1 cellular context compared by ENCODE assay signal in the genomic region with DNA sequence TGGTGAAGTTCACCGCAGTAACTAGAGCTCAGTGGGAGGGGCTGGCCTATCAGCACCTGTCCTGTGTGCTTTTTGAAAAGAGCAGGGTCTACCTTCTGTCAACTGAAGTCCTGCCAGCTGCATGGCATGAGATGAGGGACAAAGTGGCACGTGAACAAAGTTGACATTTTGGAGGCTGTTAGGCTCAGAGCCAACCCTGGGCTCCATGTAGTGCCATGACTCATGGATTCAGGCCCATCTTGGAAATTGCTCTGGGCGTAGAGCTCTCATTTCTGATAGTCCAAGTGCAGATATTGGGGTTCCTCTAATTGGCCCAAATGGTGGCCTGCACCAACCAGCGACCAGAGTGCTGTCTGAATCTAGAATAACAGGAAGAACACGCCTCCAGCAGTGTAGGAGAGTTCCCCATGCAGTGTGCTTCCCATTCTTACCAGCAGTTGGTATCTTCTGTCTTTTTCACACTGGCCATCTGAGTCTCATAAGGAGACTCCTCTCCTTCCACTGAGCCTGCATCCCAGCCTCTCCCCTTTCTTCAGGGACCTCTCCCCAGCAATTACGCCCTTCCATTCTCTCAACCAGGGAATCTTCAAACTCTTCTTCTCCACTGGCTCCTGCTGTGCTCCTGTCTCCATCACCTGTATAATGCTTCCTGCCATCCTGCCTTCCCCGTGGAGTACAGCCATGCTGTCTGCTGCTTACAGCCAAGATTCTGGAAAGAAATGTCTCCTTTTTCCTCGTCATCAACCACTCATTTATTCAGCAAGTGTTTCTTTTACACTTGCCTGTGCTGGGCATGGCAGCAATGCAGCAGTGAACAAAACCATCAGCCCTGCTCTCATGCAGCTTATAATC.
TF ChIP-seq lines count a peak whose summit lies in the region.

No MANE protein-coding gene starts in this region.

TF ChIP-seq in GM23338, 12 proteins besides CTCF, POLR2A, EP300 and RAD21 (continued from another document):
- no peak for TF ChIP-seq ZNF331 (CRISPR knock-in tag; IDR thresholded peaks at IDR 0.05; ENCODE audit: low read depth)
- TF ChIP-seq JUNB (IDR thresholded peaks at IDR 0.05; ENCODE audit: unreplicated experiment): no peak
- no peak for TF ChIP-seq CREB1 (CRISPR knock-in tag; IDR thresholded peaks at IDR 0.05; ENCODE audit: low read depth)
- TF ChIP-seq EZH2 (IDR thresholded peaks at IDR 0.05; ENCODE audit: low read depth, unreplicated experiment): no peak
- TF ChIP-seq, protein P1, sequence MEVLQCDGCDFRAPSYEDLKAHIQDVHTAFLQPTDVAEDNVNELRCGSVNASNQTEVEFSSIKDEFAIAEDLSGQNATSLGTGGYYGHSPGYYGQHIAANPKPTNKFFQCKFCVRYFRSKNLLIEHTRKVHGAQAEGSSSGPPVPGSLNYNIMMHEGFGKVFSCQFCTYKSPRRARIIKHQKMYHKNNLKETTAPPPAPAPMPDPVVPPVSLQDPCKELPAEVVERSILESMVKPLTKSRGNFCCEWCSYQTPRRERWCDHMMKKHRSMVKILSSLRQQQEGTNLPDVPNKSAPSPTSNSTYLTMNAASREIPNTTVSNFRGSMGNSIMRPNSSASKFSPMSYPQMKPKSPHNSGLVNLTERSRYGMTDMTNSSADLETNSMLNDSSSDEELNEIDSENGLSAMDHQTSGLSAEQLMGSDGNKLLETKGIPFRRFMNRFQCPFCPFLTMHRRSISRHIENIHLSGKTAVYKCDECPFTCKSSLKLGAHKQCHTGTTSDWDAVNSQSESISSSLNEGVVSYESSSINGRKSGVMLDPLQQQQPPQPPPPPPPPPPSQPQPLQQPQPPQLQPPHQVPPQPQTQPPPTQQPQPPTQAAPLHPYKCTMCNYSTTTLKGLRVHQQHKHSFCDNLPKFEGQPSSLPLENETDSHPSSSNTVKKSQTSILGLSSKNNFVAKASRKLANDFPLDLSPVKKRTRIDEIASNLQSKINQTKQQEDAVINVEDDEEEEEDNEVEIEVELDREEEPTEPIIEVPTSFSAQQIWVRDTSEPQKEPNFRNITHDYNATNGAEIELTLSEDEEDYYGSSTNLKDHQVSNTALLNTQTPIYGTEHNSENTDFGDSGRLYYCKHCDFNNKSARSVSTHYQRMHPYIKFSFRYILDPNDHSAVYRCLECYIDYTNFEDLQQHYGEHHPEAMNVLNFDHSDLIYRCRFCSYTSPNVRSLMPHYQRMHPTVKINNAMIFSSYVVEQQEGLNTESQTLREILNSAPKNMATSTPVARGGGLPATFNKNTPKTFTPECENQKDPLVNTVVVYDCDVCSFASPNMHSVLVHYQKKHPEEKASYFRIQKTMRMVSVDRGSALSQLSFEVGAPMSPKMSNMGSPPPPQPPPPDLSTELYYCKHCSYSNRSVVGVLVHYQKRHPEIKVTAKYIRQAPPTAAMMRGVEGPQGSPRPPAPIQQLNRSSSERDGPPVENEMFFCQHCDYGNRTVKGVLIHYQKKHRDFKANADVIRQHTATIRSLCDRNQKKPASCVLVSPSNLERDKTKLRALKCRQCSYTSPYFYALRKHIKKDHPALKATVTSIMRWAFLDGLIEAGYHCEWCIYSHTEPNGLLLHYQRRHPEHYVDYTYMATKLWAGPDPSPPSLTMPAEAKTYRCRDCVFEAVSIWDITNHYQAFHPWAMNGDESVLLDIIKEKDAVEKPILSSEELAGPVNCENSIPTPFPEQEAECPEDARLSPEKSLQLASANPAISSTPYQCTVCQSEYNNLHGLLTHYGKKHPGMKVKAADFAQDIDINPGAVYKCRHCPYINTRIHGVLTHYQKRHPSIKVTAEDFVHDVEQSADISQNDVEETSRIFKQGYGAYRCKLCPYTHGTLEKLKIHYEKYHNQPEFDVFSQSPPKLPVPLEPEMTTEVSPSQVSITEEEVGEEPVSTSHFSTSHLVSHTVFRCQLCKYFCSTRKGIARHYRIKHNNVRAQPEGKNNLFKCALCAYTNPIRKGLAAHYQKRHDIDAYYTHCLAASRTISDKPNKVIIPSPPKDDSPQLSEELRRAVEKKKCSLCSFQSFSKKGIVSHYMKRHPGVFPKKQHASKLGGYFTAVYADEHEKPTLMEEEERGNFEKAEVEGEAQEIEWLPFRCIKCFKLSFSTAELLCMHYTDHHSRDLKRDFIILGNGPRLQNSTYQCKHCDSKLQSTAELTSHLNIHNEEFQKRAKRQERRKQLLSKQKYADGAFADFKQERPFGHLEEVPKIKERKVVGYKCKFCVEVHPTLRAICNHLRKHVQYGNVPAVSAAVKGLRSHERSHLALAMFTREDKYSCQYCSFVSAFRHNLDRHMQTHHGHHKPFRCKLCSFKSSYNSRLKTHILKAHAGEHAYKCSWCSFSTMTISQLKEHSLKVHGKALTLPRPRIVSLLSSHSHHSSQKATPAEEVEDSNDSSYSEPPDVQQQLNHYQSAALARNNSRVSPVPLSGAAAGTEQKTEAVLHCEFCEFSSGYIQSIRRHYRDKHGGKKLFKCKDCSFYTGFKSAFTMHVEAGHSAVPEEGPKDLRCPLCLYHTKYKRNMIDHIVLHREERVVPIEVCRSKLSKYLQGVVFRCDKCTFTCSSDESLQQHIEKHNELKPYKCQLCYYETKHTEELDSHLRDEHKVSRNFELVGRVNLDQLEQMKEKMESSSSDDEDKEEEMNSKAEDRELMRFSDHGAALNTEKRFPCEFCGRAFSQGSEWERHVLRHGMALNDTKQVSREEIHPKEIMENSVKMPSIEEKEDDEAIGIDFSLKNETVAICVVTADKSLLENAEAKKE (CRISPR knock-in tag; IDR thresholded peaks at IDR 0.05): no peak
